Comparison of ENCODE assay signal across 9 cellular contexts in genomic region chr7:130939285-130940095, GRCh38.
A peak's percentile ranks its signal among the peaks of the same experiment; 100 is the strongest.
DNase-seq lines count a peak whose midpoint lies in the region; ATAC-seq and TF ChIP-seq lines count a peak whose summit lies in the region.
"Had no signal": no experiment of that assay in that cellular context is flagged by ENCODE, and none has a peak within 500 bp of the region (broad histone marks: within the 10 kb centered on the region; RNA-seq: fewer than 3 reads in every experiment).

No MANE protein-coding gene starts in this region.

- peaks cover 85% of the 10 kb centered on the region for H3K36me3 Mint-ChIP-seq in activated CD4-positive, alpha-beta memory T cell treated with anti-CD3 and anti-CD28 coated beads for 36 hours

- TF ChIP-seq CTCF in fibroblast of mammary gland (conservative IDR thresholded peaks at IDR 0.05; ENCODE audit: control insufficient read depth, insufficient read depth, low read depth, low read length) (no peak), spleen (IDR thresholded peaks at IDR 0.05 in 8 of 11, conservative IDR thresholded peaks at IDR 0.05 in 3 of 11) (no peak)

- POLR2A ChIA-PET in activated CD4-positive, alpha-beta memory T cell treated with anti-CD3 and anti-CD28 coated beads for 36 hours (lab: Charles Lee) = interaction anchor here (0.6 to 7.9 kb wide), 9 partner anchors 9 to 100 kb away, joined by 3 to 200 read pairs (median 5); no protein-coding TSS in a partner anchor

- no peak for TF ChIP-seq POLR2A in spleen (IDR thresholded peaks at IDR 0.05)

- H3K9me3 Mint-ChIP-seq in activated CD4-positive, alpha-beta memory T cell treated with anti-CD3 and anti-CD28 coated beads for 36 hours = no peaks in the 10 kb centered on the region

- 57 to 82% (median 69%) methylated on average over 3 of the region's 3 CpGs for WGBS in spleen, 5 donors

- CTCF ChIA-PET in activated CD4-positive, alpha-beta memory T cell treated with anti-CD3 and anti-CD28 coated beads for 36 hours (lab: Charles Lee) = interaction anchor here (0.7 to 2.2 kb wide), 7 partner anchors 10 to 101 kb away, joined by 3 to 10 read pairs (median 3); no protein-coding TSS in a partner anchor

- peak overlapping the region; percentile 73 for H3K4me3 ChIP-seq in fibroblast of mammary gland (ENCODE audit: control insufficient read depth, low read depth, low read length)
- peak overlapping the region in 1 of 8 donors; percentile 45 for H3K4me3 ChIP-seq in spleen

- H3K9me3 ChIP-seq in spleen = no peaks in the 10 kb centered on the region

- H3K27me3 Mint-ChIP-seq in activated CD4-positive, alpha-beta memory T cell treated with anti-CD3 and anti-CD28 coated beads for 36 hours = no peaks in the 10 kb centered on the region

- peak overlapping the region; percentile 13 to 89 (median 83) for H3K27ac ChIP-seq in spleen
- H3K27ac ChIP-seq: 22Rv1 had no signal

- peaks cover 90% of the 10 kb centered on the region for H3K4me1 Mint-ChIP-seq in activated CD4-positive, alpha-beta memory T cell treated with anti-CD3 and anti-CD28 coated beads for 36 hours (ENCODE audit: low read depth)

- DNase-seq in DMS 273 (lab: John Stamatoyannopoulos, UW; ENCODE audit: unreplicated experiment) = peak; percentile 15
- DNase-seq in DMS 273 treated with DMSO at 0.1 percent for 48 hours (lab: John Stamatoyannopoulos, UW) = no peak
- DNase-seq in activated CD4-positive, alpha-beta memory T cell treated with anti-CD3 and anti-CD28 coated beads for 36 hours = no peak
- DNase-seq in fibroblast of mammary gland (ENCODE audit: low read depth) = peak; percentile 56
- no peak for DNase-seq in spleen
- no peak for DNase-seq in activated CD4-positive, alpha-beta T cell treated with anti-CD3 and anti-CD28 coated beads for 1 hour
- DNase-seq in HUDEP-2 (lab: John Stamatoyannopoulos, UW; ENCODE audit: unreplicated experiment in 76 of 76) = no peak

- peaks cover 0 to 36% (median 6%) of the 10 kb centered on the region in 6 donors for H3K36me3 ChIP-seq in spleen

- peak overlapping the region; percentile 67 for H3K4me3 Mint-ChIP-seq in activated CD4-positive, alpha-beta memory T cell treated with anti-CD3 and anti-CD28 coated beads for 36 hours

- intact Hi-C loops in activated CD4-positive, alpha-beta memory T cell treated with anti-CD3 and anti-CD28 coated beads for 36 hours (cut with micrococcal nuclease) = loop anchor here (10.0 kb wide), 1 partner anchor 45 kb away; no protein-coding TSS in a partner anchor
- intact Hi-C loops in spleen (cut with DNase I; ENCODE audit: low total_unique reads) = no loop called here

- ATAC-seq in GM18502 (IDR thresholded peaks at IDR 0.05; ENCODE audit: poor library complexity, unreplicated experiment) = no peak

- no peaks in the 10 kb centered on the region for H3K27me3 ChIP-seq in spleen (replicated peaks in 1 of 7)

- H3K27ac Mint-ChIP-seq in activated CD4-positive, alpha-beta memory T cell treated with anti-CD3 and anti-CD28 coated beads for 36 hours = peak overlapping the region; percentile 87

- peaks cover 31 to 100% (median 74%) of the 10 kb centered on the region in 6 donors for H3K4me1 ChIP-seq in spleen

Comparison
In these comparisons a context has a peak if more than half of its experiments do, and no peak if none do; other contexts are left out.
1. DNase-seq: peak in DMS 273 (single experiment) and fibroblast of mammary gland (single experiment); none in DMS 273 treated with DMSO at 0.1 percent for 48 hours (single experiment), activated CD4-positive, alpha-beta memory T cell treated with anti-CD3 and anti-CD28 coated beads for 36 hours (single experiment), spleen (single experiment), activated CD4-positive, alpha-beta T cell treated with anti-CD3 and anti-CD28 coated beads for 1 hour (single experiment) and HUDEP-2 (0 of 76).